ENCODE assay signal across 13 cellular contexts in genomic region chr7:151814400-151814914, GRCh38.
DNase-seq lines count a peak whose midpoint lies in the region; ATAC-seq, FAIRE-seq and TF ChIP-seq lines count a peak whose summit lies in the region.
"Had no signal": no experiment of that assay in that cellular context is flagged by ENCODE, and none has a peak within 500 bp of the region (broad histone marks: within the 10 kb centered on the region; RNA-seq: fewer than 3 reads in every experiment).

No MANE protein-coding gene starts in this region.

- H3K9me3 Mint-ChIP-seq in astrocyte (ENCODE audit: unreplicated experiment), result peaks cover 2% of the 10 kb centered on the region
- H3K9me3 Mint-ChIP-seq: immature natural killer cell had no signal

- no peaks in the 10 kb centered on the region for H3K36me3 Mint-ChIP-seq in astrocyte (ENCODE audit: low read depth, unreplicated experiment)
- H3K36me3 Mint-ChIP-seq: immature natural killer cell had no signal

- no peak for TF ChIP-seq POLR2A in H54 (IDR thresholded peaks at IDR 0.05; ENCODE audit: low read depth, low read length)

- H2AFZ ChIP-seq in astrocyte (ENCODE audit: low read depth, low read length), result peak overlapping the region; percentile 31

- H3K79me2 ChIP-seq in astrocyte (ENCODE audit: insufficient read depth, low read length), result no peaks in the 10 kb centered on the region

- ATAC-seq in left lobe of liver (no peak), HG02588 (IDR thresholded peaks at IDR 0.05; ENCODE audit: unreplicated experiment) (no peak), HG03045 (IDR thresholded peaks at IDR 0.05; ENCODE audit: unreplicated experiment) (no peak)
- ATAC-seq: HCT116 had no signal

- H3K36me3 ChIP-seq in HUES48 (ENCODE audit: control insufficient read depth, insufficient read depth, low read length), result no peaks in the 10 kb centered on the region
- no peaks in the 10 kb centered on the region for H3K36me3 ChIP-seq in astrocyte (ENCODE audit: insufficient read depth, low read length)

- no peak overlapping the region for H3K27ac Mint-ChIP-seq in astrocyte (ENCODE audit: unreplicated experiment)

- H3K4me1 Mint-ChIP-seq in astrocyte (ENCODE audit: low read depth, unreplicated experiment), result peaks cover 7% of the 10 kb centered on the region

- H4K20me1 ChIP-seq in astrocyte (ENCODE audit: insufficient read depth, low read length), result no peaks in the 10 kb centered on the region

- H3K4me1 ChIP-seq in HUES48 (ENCODE audit: control insufficient read depth, insufficient read depth, low read length) (peaks cover 25% of the 10 kb centered on the region), astrocyte (ENCODE audit: insufficient read depth, low read length) (peaks cover 13% of the 10 kb centered on the region)

- peaks cover 84% of the 10 kb centered on the region for H3K27me3 Mint-ChIP-seq in astrocyte (ENCODE audit: low read depth, unreplicated experiment)

- H3K27ac ChIP-seq in HUES48 (ENCODE audit: low read depth, low read length) (peak overlapping the region; percentile 56), astrocyte (ENCODE audit: low read depth, low read length) (no peak overlapping the region), layer of hippocampus (ENCODE audit: low read depth, low read length) (peak overlapping the region; percentile 30)

- H3K27me3 ChIP-seq in HUES48 (ENCODE audit: control insufficient read depth, insufficient read depth, low read length) (peaks cover 22% of the 10 kb centered on the region), astrocyte (ENCODE audit: insufficient read depth, low read length) (peaks cover 12% of the 10 kb centered on the region), layer of hippocampus (ENCODE audit: control insufficient read depth, insufficient read depth, low read length) (no peaks in the 10 kb centered on the region)

- TF ChIP-seq CTCF in astrocyte (IDR thresholded peaks at IDR 0.05; ENCODE audit: insufficient read depth, low read depth, low read length), result no peak

- no peak for FAIRE-seq in astrocyte (lab: Jason Lieb, UNC)
- FAIRE-seq in H54 (lab: Jason Lieb, UNC), result no peak

- no peaks in the 10 kb centered on the region for H3K9me3 ChIP-seq in HUES48 (ENCODE audit: control insufficient read depth, insufficient read depth, low read length)
- H3K9me3 ChIP-seq in astrocyte (ENCODE audit: insufficient read depth, low read depth, low read length), result no peaks in the 10 kb centered on the region

- DNase-seq in AG08395 (ENCODE audit: low spot score), result peak; percentile 15
- DNase-seq in astrocyte (ENCODE audit: low read depth), result peak; percentile 26
- DNase-seq in left lobe of liver (ENCODE audit: low spot score), result no peak
- no peak for DNase-seq in H54 (ENCODE audit: insufficient read length, low spot score)
- DNase-seq: dermis blood vessel endothelial cell, immature natural killer cell, NCI-H2107, SW 1271 had no signal

- peak overlapping the region; percentile 68 for H3K4me2 ChIP-seq in astrocyte (ENCODE audit: low read length)

- no peak overlapping the region for H3K9ac ChIP-seq in HUES48 (ENCODE audit: low read depth, low read length)
- H3K9ac ChIP-seq in astrocyte (ENCODE audit: low read length), result no peak overlapping the region

- no peak overlapping the region for H3K4me3 Mint-ChIP-seq in astrocyte (ENCODE audit: unreplicated experiment)
- H3K4me3 Mint-ChIP-seq: immature natural killer cell had no signal

- peak overlapping the region; percentile 29; the same call in 1 of the 2 replicates for H3K4me3 ChIP-seq in HUES48 (ENCODE audit: low read depth, low read length)
- no peak overlapping the region for H3K4me3 ChIP-seq in astrocyte (ENCODE audit: insufficient read depth, low read depth, low read length)

Comparison
In these comparisons a context has a peak if more than half of its experiments do, and no peak if none do; other contexts are left out.
1. DNase-seq: peak in AG08395 (single experiment) and astrocyte (single experiment); none in left lobe of liver (single experiment) and H54 (single experiment).